In genomic region chr3:157159762-157160651, GRCh38 we compare ENCODE assay signal across 8 cellular contexts.
DNase-seq lines count a peak whose midpoint lies in the region; ATAC-seq and TF ChIP-seq lines count a peak whose summit lies in the region.

Gene CCNL1, minus strand, starts transcription at chr3:157160147. Its CDS starts 53 bp downstream, at chr3:157160094.

- H3K4me3 Mint-ChIP-seq in central memory CD8-positive, alpha-beta T cell, result peak within 1 kb of the TSS; percentile 91

- peak; percentile 100 for TF ChIP-seq POLR2A in GM19099 (IDR thresholded peaks at IDR 0.05; ENCODE audit: extremely low read depth, insufficient read length, low read depth)

- DNase-seq in AML-193 (lab: John Stamatoyannopoulos, UW) (peak; percentile 92 to 95), NCI-H446 treated with DMSO at 0.1 percent for 48 hours (lab: John Stamatoyannopoulos, UW) (peak; percentile 96), iris pigment epithelial cell (ENCODE audit: low read depth) (peak; percentile 99)
- DNase-seq in central memory CD8-positive, alpha-beta T cell (ENCODE audit: low spot score in 2 of 2), result peak; percentile 92 to 94
- peak; percentile 90 to 93 for DNase-seq in stimulated activated CD4-positive, alpha-beta T cell treated with anti-CD3 and anti-CD28 coated beads, Interleukin-12 subunit alpha, Interleukin-12 subunit beta, amount 100 ng/mL, for 24 hours (ENCODE audit: low read depth in 2 of 2)

- H3K27ac Mint-ChIP-seq in central memory CD8-positive, alpha-beta T cell (ENCODE audit: low read depth), result peak within 1 kb of the TSS; percentile 97

- H3K36me3 Mint-ChIP-seq in central memory CD8-positive, alpha-beta T cell (ENCODE audit: insufficient read depth), result peaks cover 60% of the 10 kb centered on the region

- peak; percentile 76 for ATAC-seq in HG03378 (IDR thresholded peaks at IDR 0.05; ENCODE audit: unreplicated experiment)
- ATAC-seq in activated CD4-positive, CD25-positive, alpha-beta regulatory T cell treated with anti-CD3 and anti-CD28 coated beads, Interleukin-2, amount 50 U/mL, for 24 hours, result peak; percentile 86 to 88
- peak; percentile 75 for ATAC-seq in central memory CD8-positive, alpha-beta T cell (replicated peaks; ENCODE audit: extremely low read depth, poor library complexity, severe bottlenecking)

- H3K9me3 Mint-ChIP-seq in central memory CD8-positive, alpha-beta T cell, result no peaks in the 10 kb centered on the region

- no peaks in the 10 kb centered on the region for H3K27me3 Mint-ChIP-seq in central memory CD8-positive, alpha-beta T cell

- peaks cover 44% of the 10 kb centered on the region for H3K4me1 Mint-ChIP-seq in central memory CD8-positive, alpha-beta T cell

Comparison
In these comparisons a context has a peak if more than half of its experiments do, and no peak if none do; other contexts are left out.
1. Peak in every context shown above with its lines: DNase-seq and ATAC-seq.